10 cellular contexts compared by ENCODE assay signal in genomic region chr5:138834853-138835252, GRCh38. TPM values are rescaled to one million over a fixed set of nuclear protein-coding genes. Genes with fewer than 3 reads are reported as not detected.
DNase-seq lines count a peak whose midpoint lies in the region; ATAC-seq, FAIRE-seq and TF ChIP-seq lines count a peak whose summit lies in the region.
"Not testable (repeated sequence)": the region's sequence is repeated elsewhere in the genome, so short reads cannot be mapped to it uniquely, and the experiment has no call there.
"Had no signal": no experiment of that assay in that cellular context is flagged by ENCODE, and none has a peak within 500 bp of the region (broad histone marks: within the 10 kb centered on the region; RNA-seq: fewer than 3 reads in every experiment).

No MANE protein-coding gene starts in this region.

- H3K79me1 ChIP-seq in H1 (ENCODE audit: low read depth, low read length), result not testable (repeated sequence)

- not testable (repeated sequence) for H3K9me1 ChIP-seq in K562 (ENCODE audit: control insufficient read depth, insufficient read depth, low read length)

- H3K9me3 Mint-ChIP-seq in mesothelial cell of epicardium, result not testable (repeated sequence)

- 83% methylated on average over 6 of the region's 6 CpGs for WGBS in K562 (ENCODE audit: insufficient coverage, low coverage, missing lambda C conversion rate)
- WGBS in H1 (ENCODE audit: extremely low coverage in 1 of 2, insufficient coverage in 1 of 2, insufficient read length in 1 of 2, insufficient replicate concordance in 2 of 2, low coverage in 1 of 2, low lambda C conversion rate in 2 of 2, missing lambda C conversion rate in 1 of 2), 2 experiments, result 71% methylated on average over 6 of the region's 6 CpGs; no CpG with 5 or more reads in 1 of the 2 experiments

- H2BK120ac ChIP-seq in H1 (replicated peaks; ENCODE audit: low read depth, low read length), result peak overlapping the region; percentile 57

- H4K20me1 ChIP-seq in HCT116 (ENCODE audit: insufficient read depth); K562 (replicated peaks; ENCODE audit: control insufficient read depth, insufficient read depth, low read length); H1 (replicated peaks in 1 of 2; ENCODE audit: control insufficient read depth in 1 of 2, insufficient read depth in 2 of 2, low read length in 2 of 2): not testable (repeated sequence)

- BruUV-seq in HCT116 (replicated peaks; lab: Mats Ljungman, UMichigan); K562 (replicated peaks; lab: Mats Ljungman, UMichigan): not testable (repeated sequence)

- DNase-seq in HCT116 (ENCODE audit: low read depth, low spot score); K562 (ENCODE audit: extremely low read depth in 1 of 4, low spot score in 3 of 4); H1 (ENCODE audit: low read depth in 1 of 2, low spot score in 2 of 2); mesothelial cell of epicardium (ENCODE audit: low spot score in 2 of 2, unreplicated experiment in 2 of 2): not testable (repeated sequence)

- peak overlapping the region; percentile 22; the same call in 1 of the 2 replicates for H3K18ac ChIP-seq in H1 (ENCODE audit: extremely low read depth, low read length)

- H3K4me2 ChIP-seq in HCT116 (ENCODE audit: low read length); K562 (ENCODE audit: insufficient read depth, low read length): not testable (repeated sequence)
- H3K4me2 ChIP-seq in H1 (ENCODE audit: insufficient read depth in 1 of 2, low read depth in 2 of 2, low read length in 2 of 2), result peak overlapping the region in 1 of 2 experiments; percentile 47; a peak in 1 of 4 replicates

- peaks cover 22% of the 10 kb centered on the region for H3K4me1 Mint-ChIP-seq in mesothelial cell of epicardium

- ATAC-seq in HCT116, K562: not testable (repeated sequence)

- not testable (repeated sequence) for H3K27me3 ChIP-seq in HCT116 (ENCODE audit: insufficient read depth, low read length); HUES6 (ENCODE audit: control insufficient read depth, insufficient read depth, low read length); K562 (ENCODE audit: control insufficient read depth in 2 of 2, insufficient read depth in 2 of 2, low read length in 2 of 2); H1 (replicated peaks in 1 of 4; ENCODE audit: control insufficient read depth in 3 of 4, extremely low read depth in 1 of 4, insufficient read depth in 3 of 4, low read length in 3 of 4)

- not testable (repeated sequence) for H3K9ac ChIP-seq in HCT116 (ENCODE audit: low read length); HUES6 (ENCODE audit: low read length); K562 (ENCODE audit: insufficient read depth in 1 of 2, low read depth in 2 of 2, low read length in 2 of 2); H1 (replicated peaks in 1 of 4; ENCODE audit: extremely low read depth in 1 of 4, low read depth in 3 of 4, low read length in 3 of 4)

- not testable (repeated sequence) for H2AFZ ChIP-seq in HCT116 (ENCODE audit: low read depth, low read length, poor library complexity, severe bottlenecking); K562 (ENCODE audit: low read depth, low read length); H1 (ENCODE audit: low read length)

- not testable (repeated sequence) for TF ChIP-seq RAD21 in HCT116 (IDR thresholded peaks at IDR 0.05; ENCODE audit: low read depth); K562 (CRISPR knock-in tag; conservative IDR thresholded peaks at IDR 0.05 in 1 of 2, IDR thresholded peaks at IDR 0.05 in 1 of 2); H1 (IDR thresholded peaks at IDR 0.05 in 1 of 2, conservative IDR thresholded peaks at IDR 0.05 in 1 of 2; ENCODE audit: low read depth in 2 of 2, low read length in 2 of 2)

- peaks cover 85% of the 10 kb centered on the region for H3K79me2 ChIP-seq in HCT116 (ENCODE audit: insufficient read depth, low read length)
- H3K79me2 ChIP-seq in K562 (ENCODE audit: control insufficient read depth, insufficient read depth, low read length), result not testable (repeated sequence)
- peaks cover 0 to 63% of the 10 kb centered on the region in 2 experiments; a peak in 2 of 4 replicates for H3K79me2 ChIP-seq in H1 (ENCODE audit: control insufficient read depth in 1 of 2, insufficient read depth in 2 of 2, low read length in 2 of 2)

- H3K27ac Mint-ChIP-seq in mesothelial cell of epicardium, result peak overlapping the region; percentile 60

- not testable (repeated sequence) for H3K56ac ChIP-seq in H1 (replicated peaks; ENCODE audit: insufficient read length, low read depth, low read length)

- in situ Hi-C loops in K562 (cut with MboI), result not testable (repeated sequence)

- H3K23me2 ChIP-seq in H1 (ENCODE audit: low read depth, low read length), result not testable (repeated sequence)

- peak overlapping the region; percentile 86 for H4K91ac ChIP-seq in H1 (replicated peaks; ENCODE audit: insufficient read length, low read length)

- peak overlapping the region; percentile 12; the same call in 1 of the 2 replicates for H2BK5ac ChIP-seq in H1 (ENCODE audit: low read depth, low read length)

- POLR2A ChIA-PET in HCT116 (lab: Charles Lee), result not testable (repeated sequence)
- POLR2A ChIA-PET in K562 (lab: Yijun Ruan, JAX), result interaction anchor here (0.6 to 1.6 kb wide), 4 partner anchors 10 to 342 kb away, joined by 4 read pairs; no protein-coding TSS in a partner anchor
- POLR2A ChIA-PET in H1 (lab: Charles Lee; ENCODE audit: partially characterized antibody), result interaction anchor here (0.9 to 1.6 kb wide), 4 partner anchors 13 to 441 kb away, joined by 3 to 4 read pairs (median 4); no protein-coding TSS in a partner anchor

- not testable (repeated sequence) for H2BK15ac ChIP-seq in H1 (ENCODE audit: low read length)

- H3K9me3 ChIP-seq in HCT116 (ENCODE audit: control insufficient read depth in 1 of 2, insufficient read depth in 1 of 2, low read depth in 1 of 2, low read length in 2 of 2); HUES6 (ENCODE audit: control insufficient read depth, insufficient read depth, low read depth, low read length); K562 (replicated peaks; ENCODE audit: control insufficient read depth, insufficient read depth, low read depth, low read length); H1 (ENCODE audit: insufficient read depth in 2 of 2, low read depth in 1 of 2, low read length in 1 of 2): not testable (repeated sequence)

- FAIRE-seq in K562 (lab: Jason Lieb, UNC), result peak; percentile 35
- not testable (repeated sequence) for FAIRE-seq in H1 (lab: Jason Lieb, UNC)

- H3K36me3 Mint-ChIP-seq in mesothelial cell of epicardium, result peaks cover 16% of the 10 kb centered on the region

- intact Hi-C loops in HCT116 (cut with micrococcal nuclease); K562 (cut with micrococcal nuclease): not testable (repeated sequence)

- H2BK20ac ChIP-seq in H1 (ENCODE audit: low read length), result not testable (repeated sequence)

- not testable (repeated sequence) for H2AK5ac ChIP-seq in H1 (ENCODE audit: low read depth, low read length)

- H4K8ac ChIP-seq in H1 (ENCODE audit: extremely low read depth, insufficient read depth, low read length), result not testable (repeated sequence)

- H3K14ac ChIP-seq in H1 (ENCODE audit: insufficient read length), result not testable (repeated sequence)

- H3K23ac ChIP-seq in H1 (ENCODE audit: insufficient read length), result not testable (repeated sequence)

- H3K9me2 ChIP-seq in HCT116 (ENCODE audit: insufficient read depth), result not testable (repeated sequence)

- H2BK12ac ChIP-seq in H1 (ENCODE audit: low read depth, low read length), result not testable (repeated sequence)

- not testable (repeated sequence) for H3K4me3 ChIP-seq in HCT116 (replicated peaks in 1 of 2; ENCODE audit: low read depth in 1 of 2, low read length in 2 of 2); HUES6 (ENCODE audit: low read depth, low read length); K562
- peak overlapping the region in 1 of 4 experiments; percentile 48; a peak in 1 of 8 replicates for H3K4me3 ChIP-seq in H1 (ENCODE audit: extremely low read depth in 1 of 4, insufficient read depth in 2 of 4, low read depth in 3 of 4, low read length in 4 of 4)

- CTCF ChIA-PET in HCT116 (lab: Charles Lee), result interaction anchor here (1.2 kb wide), 1 partner anchor 10 kb away, joined by 3 read pairs; no protein-coding TSS in a partner anchor
- CTCF ChIA-PET in K562 (lab: Yijun Ruan, JAX; ENCODE audit: low intra/inter-chr PET ratio), result not testable (repeated sequence)
- CTCF ChIA-PET in H1 (lab: Charles Lee; ENCODE audit: partially characterized antibody), result interaction anchor here (1.2 to 4.0 kb wide), 2 partner anchors 10 to 84 kb away, joined by 3 to 25 read pairs; no protein-coding TSS in a partner anchor

- H3K4me3 Mint-ChIP-seq in mesothelial cell of epicardium, result not testable (repeated sequence)

- not testable (repeated sequence) for H3K27ac ChIP-seq in HCT116 (ENCODE audit: low read depth, low read length); K562 (ENCODE audit: extremely low read depth, low read depth, low read length)
- H3K27ac ChIP-seq in HUES6 (ENCODE audit: low read depth, low read length) (peak overlapping the region; percentile 90), H1 (ENCODE audit: low read depth, low read length) (peak overlapping the region; percentile 37; the same call in 1 of the 2 replicates)

- not testable (repeated sequence) for H3K4me1 ChIP-seq in HCT116 (ENCODE audit: control insufficient read depth in 1 of 2, insufficient read depth in 2 of 2, low read length in 2 of 2); K562 (replicated peaks in 1 of 2; ENCODE audit: control insufficient read depth in 2 of 2, insufficient read depth in 2 of 2, low read length in 2 of 2)
- H3K4me1 ChIP-seq in HUES6 (ENCODE audit: control insufficient read depth, insufficient read depth, low read length) (peaks cover 51% of the 10 kb centered on the region), H1 (replicated peaks in 1 of 4; ENCODE audit: control insufficient read depth in 3 of 4, insufficient read depth in 4 of 4, low read length in 3 of 4) (peaks cover 0 to 33% (median 16%) of the 10 kb centered on the region in 4 experiments; a peak in 6 of 7 replicates)

- not testable (repeated sequence) for TF ChIP-seq CTCF in HCT116 (IDR thresholded peaks at IDR 0.05 in 2 of 3, conservative IDR thresholded peaks at IDR 0.05 in 1 of 3; ENCODE audit: borderline replicate concordance in 1 of 3, insufficient read depth in 1 of 3, low read depth in 2 of 3, low read length in 2 of 3); K562 (IDR thresholded peaks at IDR 0.05 in 2 of 3, conservative IDR thresholded peaks at IDR 0.05 in 1 of 3; ENCODE audit: insufficient read depth in 2 of 3, low read depth in 1 of 3, low read length in 3 of 3); H1 (IDR thresholded peaks at IDR 0.05; ENCODE audit: control extremely low read depth in 1 of 3, insufficient read depth in 1 of 3, low read depth in 1 of 3, low read length in 3 of 3); mesothelial cell of epicardium (IDR thresholded peaks at IDR 0.05; ENCODE audit: unreplicated experiment)

- peak overlapping the region; percentile 47 for H4K5ac ChIP-seq in H1 (ENCODE audit: insufficient read length, low read depth, low read length)

- not testable (repeated sequence) for H3K27me3 Mint-ChIP-seq in mesothelial cell of epicardium (ENCODE audit: low read depth)

- not testable (repeated sequence) for H3K36me3 ChIP-seq in HCT116 (ENCODE audit: control insufficient read depth in 1 of 2, insufficient read depth in 2 of 2, low read length in 2 of 2); HUES6 (ENCODE audit: control insufficient read depth, insufficient read depth, low read length); K562 (ENCODE audit: control insufficient read depth, insufficient read depth, low read length); H1 (ENCODE audit: control insufficient read depth in 2 of 4, insufficient read depth in 4 of 4, low read length in 3 of 4)

- not testable (repeated sequence) for TF ChIP-seq EP300 in K562 (IDR thresholded peaks at IDR 0.05; ENCODE audit: low read length); H1 (IDR thresholded peaks at IDR 0.05; ENCODE audit: borderline replicate concordance in 1 of 2, low read depth in 2 of 2, low read length in 2 of 2)

- RAD21 ChIA-PET in HCT116 (lab: Charles Lee; ENCODE audit: low non-redundant PET in 1 of 2, low total read pairs in 2 of 2, uncharacterized antibody in 2 of 2, unreplicated experiment in 2 of 2), result not testable (repeated sequence)

- TF ChIP-seq POLR2A in HCT116 (IDR thresholded peaks at IDR 0.05; ENCODE audit: borderline replicate concordance, extremely low read depth, insufficient read depth, insufficient read length); K562 (conservative IDR thresholded peaks at IDR 0.05); H1 (IDR thresholded peaks at IDR 0.05; ENCODE audit: control extremely low read depth in 1 of 2, low read depth in 2 of 2, low read length in 2 of 2): not testable (repeated sequence)

- not testable (repeated sequence) for H3K4ac ChIP-seq in H1 (replicated peaks; ENCODE audit: insufficient read length, low read depth, low read length)

RNA-seq across cellular contexts. Expression of gene LRRTM2, which starts 40.3 kb away (rescaled TPM):
- total RNA-seq in HCT116 (2021; ENCODE audit: unreplicated experiment) (not detected), K562 (2014; rRNA removed) (under 0.01 TPM in 1 of 2 replicates, not detected in the other), K562 (2014; rRNA removed; fragmentation: Illumina TruSeq; extraction: Trizol) (not detected in 2 replicates), K562 (2015; rRNA removed; fragmentation: Illumina TruSeq; extraction: Trizol) (0.07 TPM in 1 of 2 replicates, not detected in the other), K562 (2021) (not detected in 2 replicates), mesothelial cell of epicardium (0.09 to 0.18 TPM (median 0.13 TPM) in 3 replicates)
- polyA plus RNA-seq in HCT116 (2012), result 0.03 and 0.04 TPM in 2 replicates
- total RNA-seq in K562 (2011; cell fraction: chromatin; rRNA removed; ENCODE audit: low replicate concordance), result 0.07 TPM in 1 of 2 replicates, not detected in the other
- not detected in 2 replicates for total RNA-seq in K562 (2011; cell fraction: nucleolus; rRNA removed)
- not detected in 2 replicates for total RNA-seq in K562 (2011; cell fraction: nucleoplasm; rRNA removed)
- polyA plus RNA-seq in K562 (2011; rRNA removed) (0.03 TPM in 1 of 2 replicates, not detected in the other), K562 (2014; fragmentation: Illumina TruSeq; extraction: Trizol) (0.07 TPM in 1 of 2 replicates, not detected in the other), K562 (2014; fragmentation: Nextera tagmentation; extraction: Ambion mirVana) (under 1 TPM; 0.01 to 0.03 TPM), K562 (2014; rRNA removed) (not detected in 2 replicates), H1 (2011; rRNA removed) (not detected in 2 replicates)
- not detected in 2 replicates for polyA plus RNA-seq in K562 (2011; cell fraction: cytosol; rRNA removed)
- 0.03 and 0.04 TPM in 2 replicates for polyA plus RNA-seq in K562 (2011; cell fraction: nucleus; rRNA removed)
- 0.01 and 0.08 TPM in 2 replicates for polyA plus RNA-seq in K562 (2012)
- polyA minus RNA-seq in K562 (2011; rRNA and poly(A)+ RNA removed), result not detected in 2 replicates
- not detected in 2 replicates for polyA minus RNA-seq in K562 (2011; cell fraction: cytosol; rRNA and poly(A)+ RNA removed)
- polyA minus RNA-seq in K562 (2011; cell fraction: nucleus; rRNA and poly(A)+ RNA removed), result 0.11 TPM in 1 of 2 replicates, not detected in the other
- not detected in 2 replicates for total RNA-seq in H1 (2021; fragmentation: NEBNext Ultra II Directional; extraction: Animal tissue kit (Norgen Biotek cat#: 25700))
- polyA plus RNA-seq in H1 (2011; cell fraction: cytosol; rRNA removed), result not detected
- 0.07 TPM for polyA plus RNA-seq in H1 (2011; cell fraction: nucleus; rRNA removed)
- polyA plus RNA-seq in H1 (2012, experiment 1 of 2), result not detected in 4 replicates
- not detected for polyA plus RNA-seq in H1 (2012, experiment 2 of 2)
- polyA plus RNA-seq in H1 (2013, experiment 1 of 2), result not detected
- not detected for polyA plus RNA-seq in H1 (2013, experiment 2 of 2)
- polyA minus RNA-seq in H1 (2011; rRNA and poly(A)+ RNA removed), result not detected in 2 replicates
- polyA minus RNA-seq in H1 (2011; cell fraction: cytosol; rRNA and poly(A)+ RNA removed), result not detected
- not detected for polyA minus RNA-seq in H1 (2011; cell fraction: nucleus; rRNA and poly(A)+ RNA removed)
- total RNA-seq: A172; Calu3; CD4-positive, alpha-beta memory T cell; G401; H7 had no signal
- polyA plus RNA-seq: CD4-positive, alpha-beta memory T cell had no signal
